1 cellular context compared by ENCODE assay signal in genomic region chr1:248758352-248758751, GRCh38.
A peak's percentile ranks its signal among the peaks of the same experiment; 100 is the strongest.
TF ChIP-seq lines count a peak whose summit lies in the region.

No MANE protein-coding gene starts in this region.

TF ChIP-seq in K562, 482 proteins besides CTCF, POLR2A, EP300 and RAD21 (continued from another document):
- peak; percentile 31; the same call in 1 of the 2 replicates for TF ChIP-seq POLR2AphosphoS5 (IDR thresholded peaks at IDR 0.05; ENCODE audit: control insufficient read depth, insufficient read depth, low read depth, low read length)
- TF ChIP-seq IFI16 (CRISPR knock-in tag; IDR thresholded peaks at IDR 0.05), result no peak
- TF ChIP-seq THAP7 (CRISPR knock-in tag; IDR thresholded peaks at IDR 0.05), result no peak
- peak; percentile 47; the same call in 1 of the 2 replicates for TF ChIP-seq ZBTB7A (IDR thresholded peaks at IDR 0.05; ENCODE audit: borderline replicate concordance, control insufficient read depth, low read depth, low read length)
- TF ChIP-seq LCOR (CRISPR knock-in tag; IDR thresholded peaks at IDR 0.05), result no peak
- no peak for TF ChIP-seq MEF2D (tag; conservative IDR thresholded peaks at IDR 0.05; ENCODE audit: low read depth)
- no peak for TF ChIP-seq NR0B1 (IDR thresholded peaks at IDR 0.05; ENCODE audit: partially characterized antibody)
- no peak for TF ChIP-seq ZNF280B (CRISPR knock-in tag; IDR thresholded peaks at IDR 0.05)
- TF ChIP-seq STAG1 (CRISPR knock-in tag; IDR thresholded peaks at IDR 0.05; ENCODE audit: borderline replicate concordance), result no peak
- TF ChIP-seq STAT5A (IDR thresholded peaks at IDR 0.05; ENCODE audit: borderline replicate concordance, low read length), result peak; percentile 13; the same call in 1 of the 2 replicates
- no peak for TF ChIP-seq ZNF518B (CRISPR knock-in tag; IDR thresholded peaks at IDR 0.05)
- peak; percentile 57; the same call in 1 of the 2 replicates for TF ChIP-seq TAL1 (IDR thresholded peaks at IDR 0.05)
- peak; percentile 77 for TF ChIP-seq CBFA2T3 (IDR thresholded peaks at IDR 0.05)
- TF ChIP-seq SMAD4 (CRISPR knock-in tag; conservative IDR thresholded peaks at IDR 0.05), result peak; percentile 26; the same call in 1 of the 2 replicates
